Comparison of ENCODE assay signal across 12 cellular contexts in the genomic region with DNA sequence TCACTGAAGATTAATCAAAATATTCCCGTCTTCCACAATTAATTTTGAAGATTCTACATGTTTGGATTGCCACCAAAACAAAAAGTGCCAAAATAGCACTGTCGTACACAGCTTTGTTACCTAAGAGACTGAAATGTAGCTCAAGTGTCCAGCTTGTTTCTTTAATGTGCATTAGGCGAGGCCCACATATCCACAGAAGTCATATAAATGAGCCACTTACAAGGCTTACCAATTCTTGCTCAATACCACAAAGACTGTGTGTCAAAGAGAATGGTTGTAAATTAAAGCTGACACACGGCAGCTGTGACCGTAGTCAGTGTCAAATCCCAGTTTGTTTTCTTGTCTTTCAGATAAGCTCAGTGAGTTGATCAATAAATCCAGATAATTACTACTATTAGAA.
DNase-seq lines count a peak whose midpoint lies in the region; ATAC-seq and TF ChIP-seq lines count a peak whose summit lies in the region.
"Had no signal": no experiment of that assay in that cellular context is flagged by ENCODE, and none has a peak within 500 bp of the region (broad histone marks: within the 10 kb centered on the region; RNA-seq: fewer than 3 reads in every experiment).

No MANE protein-coding gene starts in this region.

- DNase-seq in M059J (ENCODE audit: low read depth) (peak; percentile 56), NCI-H82 treated with DMSO at 0.1 percent for 48 hours (lab: John Stamatoyannopoulos, UW; ENCODE audit: unreplicated experiment) (peak; percentile 88), esophagus squamous epithelium (lab: John Stamatoyannopoulos, UW) (no peak), psoas muscle (no peak), prostate gland (ENCODE audit: low spot score) (no peak), tibial nerve (ENCODE audit: low spot score in 2 of 2) (no peak)
- DNase-seq in activated CD4-positive, alpha-beta T cell treated with anti-CD3 and anti-CD28 coated beads, Interleukin-2, amount 50 U/mL, for 48 hours = no peak
- DNase-seq: CD8-positive, alpha-beta memory T cell; cortex of kidney; natural killer cell had no signal

- TF ChIP-seq POLR2A in esophagus squamous epithelium (IDR thresholded peaks at IDR 0.05) = no peak
- no peak for TF ChIP-seq POLR2A in prostate gland (IDR thresholded peaks at IDR 0.05)
- no peak for TF ChIP-seq POLR2A in tibial nerve (IDR thresholded peaks at IDR 0.05)

- H3K4me3 ChIP-seq in esophagus squamous epithelium (no peak overlapping the region), psoas muscle (no peak overlapping the region), prostate gland (no peak overlapping the region), tibial nerve (no peak overlapping the region)
- H3K4me3 ChIP-seq: GM12878 had no signal

- no peaks in the 10 kb centered on the region for H3K9me3 ChIP-seq in esophagus squamous epithelium
- H3K9me3 ChIP-seq in psoas muscle = no peaks in the 10 kb centered on the region
- no peaks in the 10 kb centered on the region for H3K9me3 ChIP-seq in prostate gland
- H3K9me3 ChIP-seq in tibial nerve = no peaks in the 10 kb centered on the region

- H3K27me3 ChIP-seq in esophagus squamous epithelium (no peaks in the 10 kb centered on the region), psoas muscle (ENCODE audit: insufficient read depth in 3 of 3, low read length in 2 of 3) (no peaks in the 10 kb centered on the region), prostate gland (replicated peaks; ENCODE audit: insufficient read depth) (no peaks in the 10 kb centered on the region), tibial nerve (no peaks in the 10 kb centered on the region)

- TF ChIP-seq CTCF in esophagus squamous epithelium (IDR thresholded peaks at IDR 0.05) (no peak), psoas muscle (IDR thresholded peaks at IDR 0.05) (no peak), prostate gland (IDR thresholded peaks at IDR 0.05) (no peak), tibial nerve (IDR thresholded peaks at IDR 0.05) (no peak)

- no peaks in the 10 kb centered on the region for H3K36me3 ChIP-seq in esophagus squamous epithelium
- H3K36me3 ChIP-seq in psoas muscle (ENCODE audit: insufficient read depth in 1 of 2, low read depth in 1 of 2) = no peaks in the 10 kb centered on the region
- H3K36me3 ChIP-seq in prostate gland = no peaks in the 10 kb centered on the region
- H3K36me3 ChIP-seq in tibial nerve = no peaks in the 10 kb centered on the region

- H3K27ac ChIP-seq in esophagus squamous epithelium (peak overlapping the region in 3 of 4 donors; percentile 25 to 72 (median 54)), psoas muscle (no peak overlapping the region), prostate gland (no peak overlapping the region), tibial nerve (no peak overlapping the region)

- ATAC-seq in psoas muscle (peak; percentile 45 to 74 (median 59)), HG03039 (IDR thresholded peaks at IDR 0.05; ENCODE audit: unreplicated experiment) (no peak)
- ATAC-seq: GM12878, natural killer cell had no signal

- TF ChIP-seq EP300 in tibial nerve (IDR thresholded peaks at IDR 0.05) = no peak

- 57 to 72% methylated on average over 5 of the region's 5 CpGs for WGBS in esophagus squamous epithelium, 2 donors
- WGBS in psoas muscle, 3 donors = 52 to 80% (median 60%) methylated on average over 5 of the region's 5 CpGs
- WGBS in prostate gland = 40% methylated on average over 5 of the region's 5 CpGs
- WGBS in tibial nerve, 2 donors = 75 to 90% methylated on average over 5 of the region's 5 CpGs

- peaks cover 0 to 21% (median 10%) of the 10 kb centered on the region in 3 donors for H3K4me1 ChIP-seq in esophagus squamous epithelium
- H3K4me1 ChIP-seq in psoas muscle = no peaks in the 10 kb centered on the region
- no peaks in the 10 kb centered on the region for H3K4me1 ChIP-seq in prostate gland (replicated peaks)
- peaks cover 0 to 11% (median 3%) of the 10 kb centered on the region in 4 donors for H3K4me1 ChIP-seq in tibial nerve

- intact Hi-C loops in esophagus squamous epithelium (cut with DNase I) = no loop called here
- intact Hi-C loops in psoas muscle (cut with DNase I) = no loop called here
- intact Hi-C loops in prostate gland (cut with DNase I) = loop anchor here (10.0 kb wide), 3 partner anchors 248 to 488 kb away; no protein-coding TSS in a partner anchor

Comparison
In these comparisons a context has a peak if more than half of its experiments do, and no peak if none do; other contexts are left out.
1. DNase-seq: peak in M059J (single experiment) and NCI-H82 treated with DMSO at 0.1 percent for 48 hours (single experiment); none in esophagus squamous epithelium (single experiment), psoas muscle (0 of 2), activated CD4-positive, alpha-beta T cell treated with anti-CD3 and anti-CD28 coated beads, Interleukin-2, amount 50 U/mL, for 48 hours (0 of 2), prostate gland (single experiment) and tibial nerve (0 of 2).
2. H3K27ac ChIP-seq: peak in esophagus squamous epithelium (3 of 4); none in psoas muscle (single experiment), prostate gland (0 of 2) and tibial nerve (0 of 4).